In genomic region chr17:56737741-56738161, GRCh38 we compare ENCODE assay signal across 13 cellular contexts.
DNase-seq lines count a peak whose midpoint lies in the region; ATAC-seq and FAIRE-seq lines count a peak whose summit lies in the region.
"Had no signal": no experiment of that assay in that cellular context is flagged by ENCODE, and none has a peak within 500 bp of the region (broad histone marks: within the 10 kb centered on the region; RNA-seq: fewer than 3 reads in every experiment).

No MANE protein-coding gene starts in this region.

- FAIRE-seq in urothelium cell line (lab: Jason Lieb, UNC), result peak; percentile 87
- FAIRE-seq: endothelial cell of umbilical vein had no signal

- DNase-seq in Right ventricle myocardium inferior (ENCODE audit: missing footprints) (peak; percentile 63), cardiac septum (ENCODE audit: low spot score) (no peak), RPMI7951 (ENCODE audit: low read depth) (peak; percentile 76), glomerular visceral epithelial cell (ENCODE audit: extremely low spot score) (peak; percentile 87), urothelium cell line (ENCODE audit: low spot score) (peak; percentile 66), NCI-H1436 (lab: John Stamatoyannopoulos, UW) (no peak), cortex of kidney (lab: John Stamatoyannopoulos, UW) (no peak)
- DNase-seq: ACHN, GF-D8, NCI-H524 treated with DMSO at 0.1 percent for 48 hours had no signal

- ATAC-seq in Right ventricle myocardium inferior (no peak), GM18858 (IDR thresholded peaks at IDR 0.05; ENCODE audit: unreplicated experiment) (no peak)
- ATAC-seq: stimulated activated memory B cell treated with anti-CD40 and anti-IgM and Interleukin-4, amounts not matched to agents 10 μg/mL and 1 μg/mL and 100 μg/mL, for 72 hours had no signal

- intact Hi-C loops in Right ventricle myocardium inferior (cut with DNase I) (no loop called here), cardiac septum (cut with DNase I) (no loop called here)

Comparison
In these comparisons a context has a peak if more than half of its experiments do, and no peak if none do; other contexts are left out.
1. DNase-seq: peak in Right ventricle myocardium inferior (single experiment), RPMI7951 (single experiment), glomerular visceral epithelial cell (single experiment) and urothelium cell line (single experiment); none in cardiac septum (single experiment), NCI-H1436 (single experiment) and cortex of kidney (single experiment).